In the genomic region with DNA sequence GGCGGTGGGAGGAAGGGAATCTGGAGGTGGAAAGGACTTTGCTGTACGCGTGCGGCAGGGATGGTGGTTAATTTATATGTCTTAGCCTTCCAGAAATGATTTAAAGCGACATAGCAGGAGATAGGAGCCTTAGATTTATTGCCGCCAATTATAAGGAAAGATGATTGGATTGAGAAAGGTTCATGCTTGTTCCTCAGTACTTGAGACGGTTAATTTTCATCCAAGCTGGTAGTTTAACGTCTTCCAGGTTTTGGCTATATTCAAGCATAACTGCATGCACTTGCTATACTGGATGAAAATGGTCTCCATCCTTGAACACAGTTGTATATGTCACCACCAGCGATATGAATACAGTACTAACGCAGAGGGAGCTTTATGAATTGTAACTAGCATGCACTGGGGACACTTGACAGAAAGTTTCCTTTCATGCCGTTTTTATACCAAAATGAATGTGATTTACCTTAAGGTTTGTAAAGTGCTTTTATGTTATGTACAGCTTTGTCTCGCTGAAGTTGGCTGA, we compare ENCODE assay signal across 8 cellular contexts. TPM values are rescaled to one million over a fixed set of nuclear protein-coding genes. Genes with fewer than 3 reads are reported as not detected.
DNase-seq lines count a peak whose midpoint lies in the region; ATAC-seq lines count a peak whose summit lies in the region.
"Had no signal": no experiment of that assay in that cellular context is flagged by ENCODE, and none has a peak within 500 bp of the region (broad histone marks: within the 10 kb centered on the region; RNA-seq: fewer than 3 reads in every experiment).

No MANE protein-coding gene starts in this region.

- H3K27ac Mint-ChIP-seq in activated CD4-positive, alpha-beta memory T cell treated with anti-CD3 and anti-CD28 coated beads for 36 hours: peak overlapping the region; percentile 98
- H3K27ac Mint-ChIP-seq in stimulated activated naive B cell treated with anti-CD40 and anti-IgM and Interleukin-4, amounts not matched to agents 10 μg/mL and 1 μg/mL and 100 μg/mL, for 72 hours: peak overlapping the region; percentile 99

- CTCF ChIA-PET in activated CD4-positive, alpha-beta memory T cell treated with anti-CD3 and anti-CD28 coated beads for 36 hours (lab: Charles Lee): interaction anchor here (0.7 to 2.1 kb wide), 10 partner anchors 9 to 408 kb away, joined by 3 to 9 read pairs (median 4); no protein-coding TSS in a partner anchor

- no peaks in the 10 kb centered on the region for H3K9me3 Mint-ChIP-seq in activated CD4-positive, alpha-beta memory T cell treated with anti-CD3 and anti-CD28 coated beads for 36 hours
- no peaks in the 10 kb centered on the region for H3K9me3 Mint-ChIP-seq in stimulated activated naive B cell treated with anti-CD40 and anti-IgM and Interleukin-4, amounts not matched to agents 10 μg/mL and 1 μg/mL and 100 μg/mL, for 72 hours

- POLR2A ChIA-PET in activated CD4-positive, alpha-beta memory T cell treated with anti-CD3 and anti-CD28 coated beads for 36 hours (lab: Charles Lee): interaction anchor here (0.8 to 2.9 kb wide), 10 partner anchors 8 to 365 kb away, joined by 3 to 21 read pairs (median 8); partner anchors contain the start of genes AP2B1, SLFN11, SLFN12L and SLFN5

- no peak for DNase-seq in activated CD4-positive, alpha-beta memory T cell treated with anti-CD3 and anti-CD28 coated beads for 36 hours
- DNase-seq in stimulated activated naive B cell treated with anti-CD40 and anti-IgM and Interleukin-4, amounts not matched to agents 10 μg/mL and 1 μg/mL and 100 μg/mL, for 72 hours: no peak
- DNase-seq in NCI-H1092 treated with DMSO at 0.1 percent for 48 hours (lab: John Stamatoyannopoulos, UW): no peak
- no peak for DNase-seq in globus pallidus (ENCODE audit: low spot score)

- H3K4me3 ChIP-seq in iPS-11a (ENCODE audit: low read depth, low read length): peak overlapping the region; percentile 73

- H3K27me3 Mint-ChIP-seq in activated CD4-positive, alpha-beta memory T cell treated with anti-CD3 and anti-CD28 coated beads for 36 hours: no peaks in the 10 kb centered on the region
- no peaks in the 10 kb centered on the region for H3K27me3 Mint-ChIP-seq in stimulated activated naive B cell treated with anti-CD40 and anti-IgM and Interleukin-4, amounts not matched to agents 10 μg/mL and 1 μg/mL and 100 μg/mL, for 72 hours

- H3K36me3 Mint-ChIP-seq in activated CD4-positive, alpha-beta memory T cell treated with anti-CD3 and anti-CD28 coated beads for 36 hours: peaks cover 6% of the 10 kb centered on the region
- H3K36me3 Mint-ChIP-seq in stimulated activated naive B cell treated with anti-CD40 and anti-IgM and Interleukin-4, amounts not matched to agents 10 μg/mL and 1 μg/mL and 100 μg/mL, for 72 hours: peaks cover 1 to 12% of the 10 kb centered on the region in 2 donors

- ATAC-seq in HG03469 (IDR thresholded peaks at IDR 0.05; ENCODE audit: unreplicated experiment) (peak; percentile 9), HG02571 (IDR thresholded peaks at IDR 0.05; ENCODE audit: unreplicated experiment) (no peak)
- peak in 1 of 2 donors; percentile 31 for ATAC-seq in stimulated activated naive B cell treated with anti-CD40 and anti-IgM and Interleukin-4, amounts not matched to agents 10 μg/mL and 1 μg/mL and 100 μg/mL, for 72 hours (replicated peaks)

- intact Hi-C loops in activated CD4-positive, alpha-beta memory T cell treated with anti-CD3 and anti-CD28 coated beads for 36 hours (cut with micrococcal nuclease): loop anchor here (1.0 to 2.0 kb wide), 4 partner anchors 8 to 336 kb away; partner anchors contain the start of genes AP2B1 and SLFN5

- peak overlapping the region; percentile 94 for H3K4me3 Mint-ChIP-seq in activated CD4-positive, alpha-beta memory T cell treated with anti-CD3 and anti-CD28 coated beads for 36 hours
- H3K4me3 Mint-ChIP-seq in stimulated activated naive B cell treated with anti-CD40 and anti-IgM and Interleukin-4, amounts not matched to agents 10 μg/mL and 1 μg/mL and 100 μg/mL, for 72 hours: peak overlapping the region; percentile 97 to 100

- peaks cover 20% of the 10 kb centered on the region for H3K4me1 Mint-ChIP-seq in activated CD4-positive, alpha-beta memory T cell treated with anti-CD3 and anti-CD28 coated beads for 36 hours (ENCODE audit: low read depth)
- peaks cover 15 to 24% of the 10 kb centered on the region in 2 donors for H3K4me1 Mint-ChIP-seq in stimulated activated naive B cell treated with anti-CD40 and anti-IgM and Interleukin-4, amounts not matched to agents 10 μg/mL and 1 μg/mL and 100 μg/mL, for 72 hours

RNA-seq across cellular contexts. Expression of gene PEX12, which starts 0.6 kb away (rescaled TPM):
- total RNA-seq in activated CD4-positive, alpha-beta memory T cell treated with anti-CD3 and anti-CD28 coated beads for 36 hours: 1 to 10 TPM; 4.9 to 6.0 TPM

RNA-seq across cellular contexts. Expression of gene AP2B1, which starts 8.1 kb away (rescaled TPM):
- 100 to 1,000 TPM; 187 to 192 TPM for total RNA-seq in activated CD4-positive, alpha-beta memory T cell treated with anti-CD3 and anti-CD28 coated beads for 36 hours

RNA-seq across cellular contexts. Expression of gene SLFN14, which starts 18.4 kb away (rescaled TPM):
- not detected for total RNA-seq in activated CD4-positive, alpha-beta memory T cell treated with anti-CD3 and anti-CD28 coated beads for 36 hours
- total RNA-seq: M059J had no signal

RNA-seq across cellular contexts. Expression of gene SLFN12L, which starts 41.5 kb away (rescaled TPM):
- 10 to 100 TPM; 34.5 to 39.0 TPM for total RNA-seq in activated CD4-positive, alpha-beta memory T cell treated with anti-CD3 and anti-CD28 coated beads for 36 hours
